In the genomic region with DNA sequence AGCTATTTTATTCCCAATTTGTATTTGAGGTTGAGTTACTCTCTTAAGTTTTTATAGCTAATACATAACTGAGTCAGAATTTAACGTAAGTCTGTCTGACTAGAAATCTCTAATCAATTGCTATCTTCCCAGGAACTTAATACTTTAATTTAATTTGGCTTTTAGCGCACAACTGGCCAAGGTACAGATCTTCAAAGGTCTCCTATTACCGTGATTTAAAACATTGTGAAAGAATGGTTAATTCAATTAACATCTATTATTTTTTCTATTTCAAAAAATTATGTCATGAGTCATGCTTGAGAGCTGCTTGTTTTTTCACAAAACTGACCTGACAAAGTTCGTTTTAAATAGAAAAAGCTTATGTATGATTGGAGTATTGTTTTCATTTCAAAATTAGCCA, we compare ENCODE assay signal across 24 cellular contexts. TPM values are rescaled to one million over a fixed set of nuclear protein-coding genes. Genes with fewer than 3 reads are reported as not detected.
"Had no signal": no experiment of that assay in that cellular context is flagged by ENCODE, and none has a peak within 500 bp of the region (broad histone marks: within the 10 kb centered on the region; RNA-seq: fewer than 3 reads in every experiment).

No MANE protein-coding gene starts in this region.

- FAIRE-seq: colon, keratinocyte had no signal

- H3K4me3 Mint-ChIP-seq: mesothelial cell of epicardium had no signal

- H3K9me3 Mint-ChIP-seq: mesothelial cell of epicardium had no signal

- H3K27ac ChIP-seq: coronary artery, dorsolateral prefrontal cortex, epithelial cell of prostate, esophagus squamous epithelium, gastrocnemius medialis, heart right ventricle, left lung, lower lobe of right lung had no signal

- H3K27me3 ChIP-seq: dorsolateral prefrontal cortex, esophagus squamous epithelium, gastrocnemius medialis, heart right ventricle, left lung had no signal

- H3K4me1 Mint-ChIP-seq: mesothelial cell of epicardium had no signal

- H3K27ac Mint-ChIP-seq: mesothelial cell of epicardium had no signal

- DNase-seq: dermis blood vessel endothelial cell; dorsolateral prefrontal cortex; effector CD4-positive, alpha-beta T cell; effector memory CD4-positive, alpha-beta T cell; esophagus squamous epithelium; foreskin fibroblast; foreskin melanocyte; gastrocnemius medialis; glutamatergic neuron; head of caudate nucleus; heart right ventricle; hippocampal formation; left cardiac atrium; left lung; left ventricle myocardium superior; lower lobe of right lung; mesenchymal stem cell; mucosa of descending colon had no signal

- H3K4me1 ChIP-seq: esophagus squamous epithelium, gastrocnemius medialis, heart right ventricle, left lung, lower lobe of right lung had no signal

- H3K4me3 ChIP-seq: coronary artery, dorsolateral prefrontal cortex, esophagus squamous epithelium, gastrocnemius medialis, heart right ventricle, left lung, lower lobe of right lung, mucosa of descending colon had no signal

- H3K9me3 ChIP-seq: esophagus squamous epithelium, gastrocnemius medialis, heart right ventricle, left lung, lower lobe of right lung, mucosa of descending colon had no signal

- H3K36me3 ChIP-seq: esophagus squamous epithelium, gastrocnemius medialis, left lung had no signal

- ATAC-seq: esophagus mucosa, gastrocnemius medialis, heart right ventricle, left cardiac atrium, left lung, left ventricle myocardium superior, lower lobe of right lung, mucosa of descending colon had no signal

RNA-seq across cellular contexts. Expression of a gene that starts 49.9 kb away (rescaled TPM):
- polyA plus RNA-seq: keratinocyte had no signal
